ENCODE assay signal across 9 cellular contexts in the genomic region with DNA sequence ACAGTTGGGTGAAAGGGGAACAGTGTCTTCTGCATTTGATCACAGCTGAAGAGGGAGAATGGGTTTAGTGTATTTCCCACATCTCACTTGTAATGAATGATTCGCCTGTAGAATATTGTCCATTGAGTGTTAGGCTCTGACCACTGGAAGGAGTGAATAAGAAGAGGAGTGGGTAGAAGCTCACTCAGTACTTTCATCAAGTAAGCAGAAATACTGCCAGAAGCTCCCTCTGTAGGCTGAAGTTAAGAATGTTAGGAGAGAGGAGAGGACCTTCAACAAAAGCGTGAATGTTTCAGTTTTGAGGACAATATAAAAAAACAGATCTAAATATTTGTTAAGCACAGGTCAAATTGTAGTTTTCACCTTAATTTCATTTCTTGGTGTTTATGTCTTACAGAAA. TPM values are rescaled to one million over a fixed set of nuclear protein-coding genes. Genes with fewer than 3 reads are reported as not detected.
A peak's percentile ranks its signal among the peaks of the same experiment; 100 is the strongest.
DNase-seq lines count a peak whose midpoint lies in the region; ATAC-seq and TF ChIP-seq lines count a peak whose summit lies in the region.
"Had no signal": no experiment of that assay in that cellular context is flagged by ENCODE, and none has a peak within 500 bp of the region (broad histone marks: within the 10 kb centered on the region; RNA-seq: fewer than 3 reads in every experiment).

No MANE protein-coding gene starts in this region.

- no peak overlapping the region for H3K27ac Mint-ChIP-seq in MCF 10A (ENCODE audit: low read depth, unreplicated experiment)

- H3K4me3 ChIP-seq in breast epithelium (no peak overlapping the region), RWPE2 (ENCODE audit: severe bottlenecking) (no peak overlapping the region)

- peaks cover 6% of the 10 kb centered on the region for H3K4me1 Mint-ChIP-seq in MCF 10A (ENCODE audit: insufficient read depth, unreplicated experiment)

- no peak overlapping the region for H3K27ac ChIP-seq in breast epithelium
- H3K27ac ChIP-seq in RWPE2 (ENCODE audit: poor library complexity, severe bottlenecking): no peak overlapping the region
- no peak overlapping the region for H3K27ac ChIP-seq in foreskin keratinocyte

- peak; percentile 55 for ATAC-seq in RWPE2 (ENCODE audit: low read depth)
- peak; percentile 46 for ATAC-seq in foreskin keratinocyte
- ATAC-seq in HG03565 (IDR thresholded peaks at IDR 0.05; ENCODE audit: unreplicated experiment): no peak
- ATAC-seq in HG02588 (IDR thresholded peaks at IDR 0.05; ENCODE audit: unreplicated experiment): no peak

- H3K27me3 ChIP-seq in breast epithelium: no peaks in the 10 kb centered on the region
- H3K27me3 ChIP-seq in RWPE2 (ENCODE audit: insufficient read depth, poor library complexity, severe bottlenecking): no peaks in the 10 kb centered on the region
- H3K27me3 ChIP-seq in foreskin keratinocyte: no peaks in the 10 kb centered on the region

- DNase-seq in MCF 10A (ENCODE audit: unreplicated experiment) (peak; percentile 29), breast epithelium (ENCODE audit: low spot score in 2 of 2) (no peak), RWPE2 (ENCODE audit: low spot score) (no peak), foreskin keratinocyte (peak in 1 of 2 donors; percentile 19), stromal cell of bone marrow (ENCODE audit: low read depth) (peak; percentile 45)
- DNase-seq in stimulated activated CD4-positive, alpha-beta T cell treated with anti-CD3 and anti-CD28 coated beads, Interleukin-2, amount 100 ng/mL, for 24 hours: no peak
- DNase-seq: activated CD4-positive, alpha-beta T cell treated with anti-CD3 and anti-CD28 coated beads, Interleukin-2, amount 50 U/mL, for 4 hours had no signal

- peaks cover 1% of the 10 kb centered on the region for H3K36me3 ChIP-seq in breast epithelium
- peaks cover 12% of the 10 kb centered on the region for H3K36me3 ChIP-seq in RWPE2 (ENCODE audit: low read depth)

- no peak overlapping the region for H3K4me3 Mint-ChIP-seq in MCF 10A (ENCODE audit: unreplicated experiment)

- no peak for TF ChIP-seq POLR2A in breast epithelium (IDR thresholded peaks at IDR 0.05)

- H3K4me1 ChIP-seq in breast epithelium (no peaks in the 10 kb centered on the region), RWPE2 (ENCODE audit: insufficient read depth, poor library complexity, severe bottlenecking) (no peaks in the 10 kb centered on the region), foreskin keratinocyte (no peaks in the 10 kb centered on the region)

- H3K27me3 Mint-ChIP-seq in MCF 10A (ENCODE audit: insufficient read depth, unreplicated experiment): no peaks in the 10 kb centered on the region

- H3K36me3 Mint-ChIP-seq in MCF 10A (ENCODE audit: insufficient read depth, unreplicated experiment): peaks cover 19% of the 10 kb centered on the region

- intact Hi-C loops in MCF 10A (cut with micrococcal nuclease) (no loop called here), breast epithelium (cut with DNase I; ENCODE audit: low total_unique reads) (no loop called here)

- POLR2A ChIA-PET in MCF 10A (lab: Yijun Ruan, JAX): interaction anchor here (1.0 kb wide), 1 partner anchor 315 kb away, joined by 3 read pairs; no protein-coding TSS in a partner anchor

- TF ChIP-seq CTCF in MCF 10A (IDR thresholded peaks at IDR 0.05; ENCODE audit: unreplicated experiment): no peak
- no peak for TF ChIP-seq CTCF in breast epithelium (IDR thresholded peaks at IDR 0.05)
- peak; percentile 38 for TF ChIP-seq CTCF in RWPE2 (IDR thresholded peaks at IDR 0.05; ENCODE audit: poor library complexity, severe bottlenecking)
- peak; percentile 50 for TF ChIP-seq CTCF in foreskin keratinocyte (conservative IDR thresholded peaks at IDR 0.05)

- no peaks in the 10 kb centered on the region for H3K9me3 Mint-ChIP-seq in MCF 10A (ENCODE audit: unreplicated experiment)

- H3K9me3 ChIP-seq in breast epithelium (no peaks in the 10 kb centered on the region), RWPE2 (ENCODE audit: severe bottlenecking) (no peaks in the 10 kb centered on the region)

- no TSS peak for BruUV-seq in MCF 10A (replicated peaks; lab: Mats Ljungman, UMichigan)

- CTCF ChIA-PET in MCF 10A (lab: Yijun Ruan, JAX): interaction anchor here (0.6 to 1.7 kb wide), 9 partner anchors 9 to 1914 kb away, joined by 3 to 6 read pairs (median 4); no protein-coding TSS in a partner anchor

RNA-seq across cellular contexts. Expression of a gene that starts 27.5 kb away (rescaled TPM):
- total RNA-seq in MCF 10A (2022) (6.8 and 7.2 TPM in 2 replicates), breast epithelium (1 to 10 TPM; 3.4 to 5.9 (median 5.2) TPM), foreskin keratinocyte (3.7 and 5.4 TPM in 2 replicates)
- 0.57 and 0.64 TPM in 2 replicates for polyA plus RNA-seq in foreskin keratinocyte

Comparison
In these comparisons a context has a peak if more than half of its experiments do, and no peak if none do; other contexts are left out.
1. DNase-seq: peak in MCF 10A (single experiment) and stromal cell of bone marrow (single experiment); none in breast epithelium (0 of 2), RWPE2 (single experiment) and stimulated activated CD4-positive, alpha-beta T cell treated with anti-CD3 and anti-CD28 coated beads, Interleukin-2, amount 100 ng/mL, for 24 hours (0 of 2).
2. CTCF ChIP-seq: peak in RWPE2 (single experiment) and foreskin keratinocyte (single experiment); none in MCF 10A (single experiment) and breast epithelium (0 of 3).
3. ATAC-seq: peak in RWPE2 (single experiment) and foreskin keratinocyte (single experiment); none in HG03565 (single experiment) and HG02588 (single experiment).